ENCODE assay signal across 17 cellular contexts in the genomic region with DNA sequence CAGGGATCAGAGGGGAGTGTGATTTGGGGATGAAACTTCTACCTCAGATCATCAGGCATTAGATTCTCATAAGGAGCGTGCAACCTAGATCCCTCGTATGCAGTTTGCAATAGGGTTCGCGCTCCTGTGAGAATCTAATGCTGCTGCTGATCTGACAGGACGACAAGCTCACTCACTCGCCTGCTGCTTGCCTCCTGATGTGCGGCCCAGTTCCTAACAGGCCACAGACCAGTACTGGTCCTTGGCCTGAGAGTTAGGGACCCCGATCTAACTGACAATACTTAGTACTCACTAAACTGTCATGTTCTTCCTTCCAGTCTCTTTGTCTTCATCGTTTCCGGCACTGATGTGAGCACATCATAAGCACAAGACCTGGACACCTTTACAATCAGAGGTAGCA. TPM values are rescaled to one million over a fixed set of nuclear protein-coding genes. Genes with fewer than 3 reads are reported as not detected.
DNase-seq lines count a peak whose midpoint lies in the region; ATAC-seq and TF ChIP-seq lines count a peak whose summit lies in the region.
"Had no signal": no experiment of that assay in that cellular context is flagged by ENCODE, and none has a peak within 500 bp of the region (broad histone marks: within the 10 kb centered on the region; RNA-seq: fewer than 3 reads in every experiment).

No MANE protein-coding gene starts in this region.

- H3K4me3 Mint-ChIP-seq in activated naive CD4-positive, alpha-beta T cell treated with anti-CD3 and anti-CD28 coated beads, Interleukin-2, amount 50 U/mL, for 24 hours = no peak overlapping the region
- no peak overlapping the region for H3K4me3 Mint-ChIP-seq in activated naive CD4-positive, alpha-beta T cell treated with anti-CD3 and anti-CD28 coated beads, Interleukin-2, amount 10 ng/mL, durations not matched to agents 7 days and 5 days
- no peak overlapping the region for H3K4me3 Mint-ChIP-seq in T-helper 17 cell
- no peak overlapping the region for H3K4me3 Mint-ChIP-seq in immature natural killer cell
- H3K4me3 Mint-ChIP-seq: CD8-positive, alpha-beta T cell; GM23338 had no signal

- no peak overlapping the region for H2AFZ ChIP-seq in osteoblast (ENCODE audit: low read length)
- H2AFZ ChIP-seq: GM23338 had no signal

- intact Hi-C loops in posterior vena cava (cut with DNase I) = no loop called here

- no peaks in the 10 kb centered on the region for H3K36me3 Mint-ChIP-seq in activated naive CD4-positive, alpha-beta T cell treated with anti-CD3 and anti-CD28 coated beads, Interleukin-2, amount 50 U/mL, for 24 hours
- H3K36me3 Mint-ChIP-seq in activated naive CD4-positive, alpha-beta T cell treated with anti-CD3 and anti-CD28 coated beads, Interleukin-2, amount 10 ng/mL, durations not matched to agents 7 days and 5 days = peaks cover 14% of the 10 kb centered on the region
- no peaks in the 10 kb centered on the region for H3K36me3 Mint-ChIP-seq in T-helper 17 cell (ENCODE audit: low read depth)
- peaks cover 0 to 5% (median 0%) of the 10 kb centered on the region in 3 donors for H3K36me3 Mint-ChIP-seq in immature natural killer cell

- peak overlapping the region; percentile 43 for H3K27ac Mint-ChIP-seq in activated naive CD4-positive, alpha-beta T cell treated with anti-CD3 and anti-CD28 coated beads, Interleukin-2, amount 50 U/mL, for 24 hours
- H3K27ac Mint-ChIP-seq in activated naive CD4-positive, alpha-beta T cell treated with anti-CD3 and anti-CD28 coated beads, Interleukin-2, amount 10 ng/mL, durations not matched to agents 7 days and 5 days = no peak overlapping the region
- H3K27ac Mint-ChIP-seq in T-helper 17 cell = peak overlapping the region; percentile 53
- H3K27ac Mint-ChIP-seq in immature natural killer cell = peak overlapping the region in 5 of 6 donors; percentile 8 to 46 (median 13)
- H3K27ac Mint-ChIP-seq: CD8-positive, alpha-beta T cell; GM23338 had no signal

- ATAC-seq in T-helper 17 cell = no peak
- ATAC-seq in HG03175 (IDR thresholded peaks at IDR 0.05; ENCODE audit: unreplicated experiment) = no peak
- ATAC-seq: CD8-positive, alpha-beta T cell; GM23338 had no signal

- no peak overlapping the region for H3K4me2 ChIP-seq in osteoblast (ENCODE audit: insufficient read depth, low read length)
- H3K4me2 ChIP-seq: GM23338 had no signal

- DNase-seq in activated naive CD4-positive, alpha-beta T cell treated with anti-CD3 and anti-CD28 coated beads, Interleukin-2, amount 10 ng/mL, durations not matched to agents 7 days and 5 days = no peak
- DNase-seq in T-helper 17 cell (no peak), immature natural killer cell (no peak), osteoblast (ENCODE audit: insufficient read length, low spot score, missing footprints) (peak; percentile 59), posterior vena cava (ENCODE audit: low spot score) (no peak), WERI-Rb-1 (no peak)
- DNase-seq: BE2C; CD8-positive, alpha-beta T cell; COR-L47; DND-41; GDM1; H7 had no signal

- H4K20me1 ChIP-seq in osteoblast (ENCODE audit: insufficient read depth, low read length) = no peaks in the 10 kb centered on the region

- H3K9me3 ChIP-seq in T-helper 17 cell (ENCODE audit: control insufficient read depth, low read length, poor library complexity, severe bottlenecking) (no peaks in the 10 kb centered on the region), osteoblast (ENCODE audit: low read depth, low read length) (no peaks in the 10 kb centered on the region), WERI-Rb-1 (ENCODE audit: severe bottlenecking) (no peaks in the 10 kb centered on the region)
- H3K9me3 ChIP-seq: BE2C had no signal

- no peaks in the 10 kb centered on the region for H3K27me3 Mint-ChIP-seq in activated naive CD4-positive, alpha-beta T cell treated with anti-CD3 and anti-CD28 coated beads, Interleukin-2, amount 50 U/mL, for 24 hours
- no peaks in the 10 kb centered on the region for H3K27me3 Mint-ChIP-seq in activated naive CD4-positive, alpha-beta T cell treated with anti-CD3 and anti-CD28 coated beads, Interleukin-2, amount 10 ng/mL, durations not matched to agents 7 days and 5 days
- H3K27me3 Mint-ChIP-seq in T-helper 17 cell = no peaks in the 10 kb centered on the region
- H3K27me3 Mint-ChIP-seq in immature natural killer cell (ENCODE audit: low read depth in 3 of 3) = peaks cover under 1 to 5% (median 4%) of the 10 kb centered on the region in 3 donors
- H3K27me3 Mint-ChIP-seq: IgD-negative memory B cell had no signal

- H3K27me3 ChIP-seq in osteoblast (ENCODE audit: insufficient read depth, low read length) = no peaks in the 10 kb centered on the region
- no peaks in the 10 kb centered on the region for H3K27me3 ChIP-seq in WERI-Rb-1 (ENCODE audit: insufficient read depth, low read depth, severe bottlenecking)
- H3K27me3 ChIP-seq: BE2C had no signal

- H3K9me3 Mint-ChIP-seq in activated naive CD4-positive, alpha-beta T cell treated with anti-CD3 and anti-CD28 coated beads, Interleukin-2, amount 50 U/mL, for 24 hours = no peaks in the 10 kb centered on the region
- H3K9me3 Mint-ChIP-seq in activated naive CD4-positive, alpha-beta T cell treated with anti-CD3 and anti-CD28 coated beads, Interleukin-2, amount 10 ng/mL, durations not matched to agents 7 days and 5 days = no peaks in the 10 kb centered on the region
- H3K9me3 Mint-ChIP-seq in immature natural killer cell = no peaks in the 10 kb centered on the region
- H3K9me3 Mint-ChIP-seq: CD8-positive, alpha-beta T cell; IgD-negative memory B cell had no signal

- H3K27ac ChIP-seq in osteoblast (ENCODE audit: low read depth, low read length) (no peak overlapping the region), WERI-Rb-1 (no peak overlapping the region)
- H3K27ac ChIP-seq: C4-2B had no signal

- peaks cover 7% of the 10 kb centered on the region for H3K4me1 Mint-ChIP-seq in activated naive CD4-positive, alpha-beta T cell treated with anti-CD3 and anti-CD28 coated beads, Interleukin-2, amount 50 U/mL, for 24 hours
- peaks cover 8% of the 10 kb centered on the region for H3K4me1 Mint-ChIP-seq in activated naive CD4-positive, alpha-beta T cell treated with anti-CD3 and anti-CD28 coated beads, Interleukin-2, amount 10 ng/mL, durations not matched to agents 7 days and 5 days
- H3K4me1 Mint-ChIP-seq in T-helper 17 cell (peaks cover 6% of the 10 kb centered on the region), immature natural killer cell (peaks cover 6 to 11% of the 10 kb centered on the region in 2 donors)

- no peaks in the 10 kb centered on the region for H3K4me1 ChIP-seq in osteoblast (ENCODE audit: insufficient read depth, low read length)
- H3K4me1 ChIP-seq: BE2C had no signal

- TF ChIP-seq CTCF in osteoblast (IDR thresholded peaks at IDR 0.05; ENCODE audit: extremely low read depth, low read depth, low read length) = no peak
- TF ChIP-seq CTCF in WERI-Rb-1 (IDR thresholded peaks at IDR 0.05; ENCODE audit: low read depth, low read length) = no peak

- H3K4me3 ChIP-seq in osteoblast (ENCODE audit: insufficient read depth, low read length) (no peak overlapping the region), WERI-Rb-1 (ENCODE audit: low read depth, low read length) (no peak overlapping the region)
- H3K4me3 ChIP-seq: GM23338 had no signal

- H3K36me3 ChIP-seq in osteoblast (ENCODE audit: insufficient read depth, low read length) = peaks cover 28% of the 10 kb centered on the region
- peaks cover 28% of the 10 kb centered on the region for H3K36me3 ChIP-seq in WERI-Rb-1

- H3K79me2 ChIP-seq in osteoblast (ENCODE audit: insufficient read depth, low read length) = no peaks in the 10 kb centered on the region

- CTCF ChIA-PET in activated naive CD4-positive, alpha-beta T cell treated with anti-CD3 and anti-CD28 coated beads, Interleukin-2, amount 10 ng/mL, durations not matched to agents 7 days and 5 days (lab: Charles Lee) = interaction anchor here (7.1 kb wide), 1 partner anchor 21 kb away, joined by 39 read pairs; no protein-coding TSS in a partner anchor

RNA-seq across cellular contexts. Expression of gene RPLP0, which starts 5.3 kb away (rescaled TPM):
- total RNA-seq in T-helper 17 cell (1,000 to 10,000 TPM; 2,187 to 2,381 TPM), osteoblast (2,042 and 2,075 TPM in 2 replicates), posterior vena cava (1,000 to 10,000 TPM; 1,277 to 1,372 TPM)
- polyA plus RNA-seq in immature natural killer cell = 1,000 to 10,000 TPM in 1 of 3 donors, 100 to 1,000 TPM in 2; 528 to 1,271 (median 768) TPM

RNA-seq across cellular contexts. Expression of gene GCN1, which starts 11.7 kb away (rescaled TPM):
- 100 to 1,000 TPM; 150 to 163 TPM for total RNA-seq in T-helper 17 cell
- polyA plus RNA-seq in immature natural killer cell = 10 to 100 TPM in 2 of 3 donors, 1 to 10 TPM in 1; 9.7 to 26.4 (median 11.3) TPM
- 103 and 143 TPM in 2 replicates for total RNA-seq in osteoblast
- 10 to 100 TPM; 50.2 to 52.5 TPM for total RNA-seq in posterior vena cava

RNA-seq across cellular contexts. Expression of gene PXN, which starts 59.3 kb away (rescaled TPM):
- total RNA-seq in T-helper 17 cell (100 to 1,000 TPM; 155 to 190 TPM), osteoblast (41.6 and 46.3 TPM in 2 replicates), posterior vena cava (100 to 1,000 TPM; 110 to 113 TPM)
- 100 to 1,000 TPM; 132 to 310 (median 240) TPM for polyA plus RNA-seq in immature natural killer cell
